Comparison of ENCODE assay signal across 21 cellular contexts in the genomic region with DNA sequence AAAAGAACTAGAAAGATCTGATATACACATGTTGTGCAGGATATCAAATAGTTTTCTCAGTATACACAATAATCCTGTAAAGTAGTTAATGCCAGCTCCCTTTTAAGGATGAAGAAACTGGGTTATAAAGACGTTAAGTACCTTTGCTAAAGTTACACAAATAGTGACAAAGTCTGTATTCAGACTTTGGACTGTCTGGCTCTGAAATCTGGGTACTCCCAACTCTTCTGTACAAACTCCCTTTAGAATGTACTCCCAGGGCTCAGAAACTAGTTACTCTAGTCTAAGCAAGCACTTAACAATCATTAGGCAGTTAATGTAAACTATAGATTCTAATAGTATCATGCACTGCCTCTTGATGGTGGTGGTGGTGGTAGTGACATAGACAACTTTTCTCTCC. TPM values are rescaled to one million over a fixed set of nuclear protein-coding genes. Genes with fewer than 3 reads are reported as not detected.
DNase-seq lines count a peak whose midpoint lies in the region; ATAC-seq, FAIRE-seq and TF ChIP-seq lines count a peak whose summit lies in the region.
"Had no signal": no experiment of that assay in that cellular context is flagged by ENCODE, and none has a peak within 500 bp of the region (broad histone marks: within the 10 kb centered on the region; RNA-seq: fewer than 3 reads in every experiment).

No MANE protein-coding gene starts in this region.

- DNase-seq in A549 (ENCODE audit: low read depth in 1 of 2, low spot score in 1 of 2) (no peak), hepatocyte (ENCODE audit: low spot score) (no peak), HepG2 (ENCODE audit: low spot score) (no peak), right lobe of liver (no peak), GM23338 (ENCODE audit: low spot score) (no peak), DMS 273 treated with DMSO at 0.1 percent for 48 hours (lab: John Stamatoyannopoulos, UW) (no peak)
- DNase-seq: ACHN; BE2C; C1 segment of cervical spinal cord; CD4-positive, alpha-beta memory T cell; CD4-positive, CD25-positive, alpha-beta regulatory T cell; CD8-positive, alpha-beta memory T cell; COR-L47; DMS79 treated with DMSO at 0.1 percent for 48 hours; GF-D8 had no signal

- H3K27me3 Mint-ChIP-seq in GM23338 (ENCODE audit: insufficient read depth, low read depth, poor library complexity): no peaks in the 10 kb centered on the region
- H3K27me3 Mint-ChIP-seq: CD4-positive, alpha-beta memory T cell; CD4-positive, CD25-positive, alpha-beta regulatory T cell had no signal

- no peaks in the 10 kb centered on the region for H3K9me3 ChIP-seq in A549
- H3K9me3 ChIP-seq in hepatocyte (ENCODE audit: low read depth): no peaks in the 10 kb centered on the region
- H3K9me3 ChIP-seq in HepG2 (ENCODE audit: low read length): no peaks in the 10 kb centered on the region
- no peaks in the 10 kb centered on the region for H3K9me3 ChIP-seq in right lobe of liver
- H3K9me3 ChIP-seq: BE2C, BLaER1 had no signal

- no peak overlapping the region for H2AFZ ChIP-seq in hepatocyte
- no peak overlapping the region for H2AFZ ChIP-seq in HepG2 (ENCODE audit: low read length)
- H2AFZ ChIP-seq in GM23338: no peak overlapping the region

- FAIRE-seq in A549 (lab: Jason Lieb, UNC) (peak; percentile 28), HepG2 (lab: Jason Lieb, UNC) (peak; percentile 58)
- FAIRE-seq: G401.6, GM12891 had no signal

- H3K9me3 Mint-ChIP-seq in GM23338: 0 out of 3 replicates have a peak, but pooled peaks cover 3% of the 10 kb centered on the region
- H3K9me3 Mint-ChIP-seq: CD14-positive monocyte; CD4-positive, alpha-beta memory T cell; CD4-positive, CD25-positive, alpha-beta regulatory T cell; CD8-positive, alpha-beta memory T cell had no signal

- in situ Hi-C loops in HepG2 (cut with HindIII; ENCODE audit: extremely low pct_ligation_motif_present, low pct_unique_long_range_greater_than_20kb): no loop called here

- H3K79me2 ChIP-seq in hepatocyte: no peaks in the 10 kb centered on the region
- H3K79me2 ChIP-seq in HepG2 (ENCODE audit: insufficient read depth, low read length): no peaks in the 10 kb centered on the region
- H3K79me2 ChIP-seq in GM23338 (replicated peaks; ENCODE audit: insufficient read depth): no peaks in the 10 kb centered on the region

- H4K20me1 ChIP-seq in hepatocyte (ENCODE audit: insufficient read depth, poor library complexity, severe bottlenecking) (no peaks in the 10 kb centered on the region), HepG2 (ENCODE audit: insufficient read depth, low read length) (no peaks in the 10 kb centered on the region), GM23338 (replicated peaks; ENCODE audit: insufficient read depth) (no peaks in the 10 kb centered on the region)
- H4K20me1 ChIP-seq: BLaER1 had no signal

- H3K9ac ChIP-seq in HepG2 (ENCODE audit: insufficient read depth, low read depth, low read length): no peak overlapping the region
- H3K9ac ChIP-seq: BLaER1 had no signal

- H3K36me3 ChIP-seq in hepatocyte (replicated peaks; ENCODE audit: insufficient read depth, low read depth) (no peaks in the 10 kb centered on the region), HepG2 (replicated peaks in 1 of 2; ENCODE audit: control insufficient read depth in 1 of 2, insufficient read depth in 2 of 2, low read length in 2 of 2) (no peaks in the 10 kb centered on the region), right lobe of liver (no peaks in the 10 kb centered on the region), GM23338 (ENCODE audit: insufficient read depth) (no peaks in the 10 kb centered on the region)
- H3K36me3 ChIP-seq: BE2C, BLaER1 had no signal

- CTCF ChIA-PET in A549 (lab: Yijun Ruan, JAX): interaction anchor here (0.6 kb wide), 1 partner anchor 58 kb away, joined by 3 read pairs; no protein-coding TSS in a partner anchor
- CTCF ChIA-PET in HepG2 (lab: Yijun Ruan, JAX; ENCODE audit: low intra/inter-chr PET ratio, low total read pairs): no interaction called here

- no peak overlapping the region for H3K27ac ChIP-seq in A549
- peak overlapping the region; percentile 4 for H3K27ac ChIP-seq in hepatocyte
- no peak overlapping the region for H3K27ac ChIP-seq in HepG2 (ENCODE audit: extremely low read length, insufficient read depth, low read length)
- H3K27ac ChIP-seq in right lobe of liver: no peak overlapping the region
- no peak overlapping the region for H3K27ac ChIP-seq in GM23338 (ENCODE audit: low read depth)
- H3K27ac ChIP-seq: 22Rv1, BLaER1 had no signal

- H3K4me1 ChIP-seq in A549 (0 out of 3 replicates have a peak, but pooled peaks cover 6% of the 10 kb centered on the region), hepatocyte (ENCODE audit: insufficient read depth) (no peaks in the 10 kb centered on the region), HepG2 (ENCODE audit: insufficient read depth, low read length) (peaks cover 8% of the 10 kb centered on the region; the same call in 1 of the 2 replicates), right lobe of liver (peaks cover 0 to 9% (median 0%) of the 10 kb centered on the region in 4 donors), GM23338 (ENCODE audit: insufficient read depth) (peaks cover 7% of the 10 kb centered on the region; the same call in 1 of the 2 replicates)
- H3K4me1 ChIP-seq: BE2C, BLaER1 had no signal

- TF ChIP-seq RAD21 in A549 (conservative IDR thresholded peaks at IDR 0.05 in 1 of 2, IDR thresholded peaks at IDR 0.05 in 1 of 2): no peak
- no peak for TF ChIP-seq RAD21 in HepG2 (CRISPR knock-in tag; IDR thresholded peaks at IDR 0.05)

- H3K9me2 ChIP-seq in hepatocyte (replicated peaks; ENCODE audit: insufficient read depth) (no peaks in the 10 kb centered on the region), GM23338 (ENCODE audit: insufficient read depth) (no peaks in the 10 kb centered on the region)

- POLR2A ChIA-PET in A549 (lab: Yijun Ruan, JAX) (no interaction called here), HepG2 (lab: Yijun Ruan, JAX) (no interaction called here)

- intact Hi-C loops in HepG2 (cut with micrococcal nuclease; ENCODE audit: unreplicated experiment) (no loop called here), right lobe of liver (cut with DNase I) (no loop called here)

- H3K4me2 ChIP-seq in A549 (no peak overlapping the region), hepatocyte (no peak overlapping the region), HepG2 (ENCODE audit: low read depth, low read length) (no peak overlapping the region), GM23338 (no peak overlapping the region)
- H3K4me2 ChIP-seq: BLaER1 had no signal

- H3F3A ChIP-seq in GM23338 (replicated peaks; ENCODE audit: low read depth): no peaks in the 10 kb centered on the region

- peaks cover 8% of the 10 kb centered on the region; the same call in 2 of the 3 replicates for H3K4me1 Mint-ChIP-seq in GM23338
- H3K4me1 Mint-ChIP-seq: CD14-positive monocyte; CD8-positive, alpha-beta memory T cell had no signal

- no peak for TF ChIP-seq EP300 in A549 (IDR thresholded peaks at IDR 0.05)
- TF ChIP-seq EP300 in HepG2 (IDR thresholded peaks at IDR 0.05; ENCODE audit: low read depth in 2 of 2, low read length in 2 of 2): no peak
- no peak for TF ChIP-seq EP300 in HepG2 (CRISPR knock-in tag; IDR thresholded peaks at IDR 0.05; ENCODE audit: borderline replicate concordance)

- WGBS in A549 (ENCODE audit: missing lambda C conversion rate): 35% methylated on average over 1 of the region's 1 CpG
- 47% methylated on average over 1 of the region's 1 CpG for WGBS in hepatocyte (ENCODE audit: low lambda C conversion rate, missing lambda C conversion rate)
- 0% methylated on average over 1 of the region's 1 CpG for WGBS in HepG2 (ENCODE audit: low lambda C conversion rate)
- 36% methylated on average over 1 of the region's 1 CpG for WGBS in right lobe of liver (ENCODE audit: insufficient coverage, low coverage, low lambda C conversion rate, missing lambda C conversion rate)

- H3K4me3 ChIP-seq in A549 (no peak overlapping the region), hepatocyte (no peak overlapping the region), HepG2 (replicated peaks in 1 of 3; ENCODE audit: insufficient read depth in 1 of 3, low read depth in 2 of 3, low read length in 3 of 3) (no peak overlapping the region), right lobe of liver (no peak overlapping the region), GM23338 (no peak overlapping the region)
- H3K4me3 ChIP-seq: BLaER1 had no signal

- TF ChIP-seq POLR2A in A549 (IDR thresholded peaks at IDR 0.05; ENCODE audit: low read length): no peak
- no peak for TF ChIP-seq POLR2A in HepG2 (IDR thresholded peaks at IDR 0.05; ENCODE audit: insufficient read depth in 1 of 2, low read depth in 2 of 2, low read length in 2 of 2)
- TF ChIP-seq POLR2A in right lobe of liver (IDR thresholded peaks at IDR 0.05): no peak

- no peak for ATAC-seq in A549
- ATAC-seq in HepG2: no peak; the same call in 2 of the 3 replicates
- peak; percentile 36 to 73 (median 46) for ATAC-seq in right lobe of liver
- no peak for ATAC-seq in GM23338
- ATAC-seq in HG02938 (IDR thresholded peaks at IDR 0.05; ENCODE audit: unreplicated experiment): no peak

- TF ChIP-seq CTCF in A549 (IDR thresholded peaks at IDR 0.05) (no peak), hepatocyte (IDR thresholded peaks at IDR 0.05; ENCODE audit: poor library complexity) (no peak), HepG2 (CRISPR knock-in tag; IDR thresholded peaks at IDR 0.05) (no peak), right lobe of liver (IDR thresholded peaks at IDR 0.05) (no peak), GM23338 (conservative IDR thresholded peaks at IDR 0.05; ENCODE audit: low read depth in 2 of 2) (no peak)

- H3K4me3 Mint-ChIP-seq in GM23338: no peak overlapping the region
- H3K4me3 Mint-ChIP-seq: CD14-positive monocyte; CD4-positive, alpha-beta memory T cell; CD4-positive, CD25-positive, alpha-beta regulatory T cell; CD8-positive, alpha-beta memory T cell had no signal

- H3K36me3 Mint-ChIP-seq in GM23338 (ENCODE audit: low read depth): no peaks in the 10 kb centered on the region; the same call in 1 of the 3 replicates
- H3K36me3 Mint-ChIP-seq: CD14-positive monocyte; CD4-positive, alpha-beta memory T cell had no signal

- H3K27ac Mint-ChIP-seq in GM23338: no peak overlapping the region
- H3K27ac Mint-ChIP-seq: CD14-positive monocyte; CD4-positive, alpha-beta memory T cell; CD4-positive, CD25-positive, alpha-beta regulatory T cell; CD8-positive, alpha-beta memory T cell had no signal

- H3K27me3 ChIP-seq in hepatocyte (no peaks in the 10 kb centered on the region), HepG2 (ENCODE audit: control insufficient read depth in 1 of 2, insufficient read depth in 2 of 2, low read length in 2 of 2) (no peaks in the 10 kb centered on the region), right lobe of liver (no peaks in the 10 kb centered on the region), GM23338 (ENCODE audit: insufficient read depth) (no peaks in the 10 kb centered on the region)
- H3K27me3 ChIP-seq: BE2C, BLaER1 had no signal

- BruUV-seq in HepG2 (replicated peaks; lab: Mats Ljungman, UMichigan): no TSS peak

RNA-seq across cellular contexts. Expression of a gene that starts 7.2 kb away (rescaled TPM):
- polyA plus RNA-seq in A549 (2011; rRNA removed) (4.4 and 4.6 TPM in 2 replicates), A549 (2017; fragmentation: RNase III; extraction: RNeasy Plus Mini Kit Qiagen cat#74134 plus additional on column Dnase treatment) (4.7 to 5.0 TPM (median 4.9 TPM) in 3 replicates), hepatocyte (1.8 and 3.0 TPM in 2 replicates), HepG2 (2011; rRNA removed) (0.54 and 0.67 TPM in 2 replicates), GM23338 (2016; fragmentation: Nextera tagmentation; extraction: Ambion mirVana) (6.4 and 7.9 TPM in 2 replicates)
- 1.0 and 1.5 TPM in 2 replicates for polyA plus RNA-seq in A549 (2012; cell fraction: cytosol; rRNA removed)
- 0.64 and 1.1 TPM in 2 replicates for polyA plus RNA-seq in A549 (2012; cell fraction: nucleus; rRNA removed)
- 4.8 and 5.0 TPM in 2 replicates for polyA minus RNA-seq in A549 (2011; rRNA and poly(A)+ RNA removed)
- total RNA-seq in hepatocyte (5.9 and 7.5 TPM in 2 replicates), HepG2 (2016; rRNA removed; fragmentation: Illumina TruSeq; extraction: Trizol) (1.4 and 2.1 TPM in 2 replicates), right lobe of liver (1 to 10 TPM; 1.7 to 3.4 (median 2.2) TPM)
- 0.30 and 0.35 TPM in 2 replicates for total RNA-seq in HepG2 (2016; cell fraction: cytosol; rRNA removed; fragmentation: Illumina TruSeq; extraction: Trizol; ENCODE audit: low read depth)
- total RNA-seq in HepG2 (2016; cell fraction: insoluble cytoplasmic fraction; rRNA removed; fragmentation: Illumina TruSeq; extraction: Trizol): 1.1 and 2.0 TPM in 2 replicates
- total RNA-seq in HepG2 (2016; cell fraction: membrane; rRNA removed; fragmentation: Illumina TruSeq; extraction: Trizol): 0.68 and 1.00 TPM in 2 replicates
- total RNA-seq in HepG2 (2016; cell fraction: nucleus; rRNA removed; fragmentation: Illumina TruSeq; extraction: Trizol): 1.1 and 2.5 TPM in 2 replicates
- 0.64 and 0.67 TPM in 2 replicates for polyA plus RNA-seq in HepG2 (2011; cell fraction: cytosol; rRNA removed)
- polyA plus RNA-seq in HepG2 (2011; cell fraction: nucleus; rRNA removed): 0.63 and 0.74 TPM in 2 replicates
- 0.95 and 1.4 TPM in 2 replicates for polyA plus RNA-seq in HepG2 (2012)
- 0.09 and 0.34 TPM in 2 replicates for polyA plus RNA-seq in HepG2 (2016; cell fraction: cytosol; fragmentation: Illumina TruSeq; extraction: Trizol; ENCODE audit: low read depth)
- 2.0 and 3.0 TPM in 2 replicates for polyA plus RNA-seq in HepG2 (2016; cell fraction: insoluble cytoplasmic fraction; fragmentation: Illumina TruSeq; extraction: Trizol; ENCODE audit: low read depth)
- 0.29 and 0.33 TPM in 2 replicates for polyA plus RNA-seq in HepG2 (2016; cell fraction: membrane; fragmentation: Illumina TruSeq; extraction: Trizol; ENCODE audit: low read depth)
- 1.8 TPM in 2 replicates for polyA plus RNA-seq in HepG2 (2016; cell fraction: nucleus; fragmentation: Illumina TruSeq; extraction: Trizol; ENCODE audit: insufficient read depth, low read depth)
- polyA minus RNA-seq in HepG2 (2011; rRNA and poly(A)+ RNA removed; ENCODE audit: low replicate concordance): 1.9 and 4.1 TPM in 2 replicates
- polyA minus RNA-seq in HepG2 (2011; cell fraction: cytosol; rRNA and poly(A)+ RNA removed): 1.1 and 1.8 TPM in 2 replicates
- polyA minus RNA-seq in HepG2 (2011; cell fraction: nucleus; rRNA and poly(A)+ RNA removed): 3.5 and 4.1 TPM in 2 replicates
- total RNA-seq in GM23338 (2014; rRNA removed; shearing (Covaris generic)): 17.8 and 18.2 TPM in 2 replicates

RNA-seq across cellular contexts. Expression of a gene that starts 15.5 kb away (rescaled TPM):
- polyA plus RNA-seq in A549 (2011; rRNA removed) (6.3 and 6.7 TPM in 2 replicates), A549 (2017; fragmentation: RNase III; extraction: RNeasy Plus Mini Kit Qiagen cat#74134 plus additional on column Dnase treatment) (5.7 to 6.1 TPM (median 5.9 TPM) in 3 replicates), hepatocyte (7.6 and 9.3 TPM in 2 replicates), HepG2 (2011; rRNA removed) (0.55 and 0.63 TPM in 2 replicates), GM23338 (2016; fragmentation: Nextera tagmentation; extraction: Ambion mirVana) (4.0 and 4.9 TPM in 2 replicates)
- 3.3 and 3.6 TPM in 2 replicates for polyA plus RNA-seq in A549 (2012; cell fraction: cytosol; rRNA removed)
- 2.5 and 3.6 TPM in 2 replicates for polyA plus RNA-seq in A549 (2012; cell fraction: nucleus; rRNA removed)
- 6.7 and 8.1 TPM in 2 replicates for polyA minus RNA-seq in A549 (2011; rRNA and poly(A)+ RNA removed)
- total RNA-seq in hepatocyte (21.2 and 27.6 TPM in 2 replicates), HepG2 (2016; rRNA removed; fragmentation: Illumina TruSeq; extraction: Trizol) (1.3 and 1.6 TPM in 2 replicates), right lobe of liver (1 to 10 TPM; 3.4 to 8.3 (median 5.8) TPM)
- 0.09 and 0.10 TPM in 2 replicates for total RNA-seq in HepG2 (2016; cell fraction: cytosol; rRNA removed; fragmentation: Illumina TruSeq; extraction: Trizol; ENCODE audit: low read depth)
- 1.0 and 2.5 TPM in 2 replicates for total RNA-seq in HepG2 (2016; cell fraction: insoluble cytoplasmic fraction; rRNA removed; fragmentation: Illumina TruSeq; extraction: Trizol)
- 0.40 and 0.59 TPM in 2 replicates for total RNA-seq in HepG2 (2016; cell fraction: membrane; rRNA removed; fragmentation: Illumina TruSeq; extraction: Trizol)
- 1.1 and 1.2 TPM in 2 replicates for total RNA-seq in HepG2 (2016; cell fraction: nucleus; rRNA removed; fragmentation: Illumina TruSeq; extraction: Trizol)
- 0.27 and 0.40 TPM in 2 replicates for polyA plus RNA-seq in HepG2 (2011; cell fraction: cytosol; rRNA removed)
- polyA plus RNA-seq in HepG2 (2011; cell fraction: nucleus; rRNA removed): 0.24 and 0.29 TPM in 2 replicates
- polyA plus RNA-seq in HepG2 (2012): 0.40 and 0.56 TPM in 2 replicates
- polyA plus RNA-seq in HepG2 (2016; cell fraction: cytosol; fragmentation: Illumina TruSeq; extraction: Trizol; ENCODE audit: low read depth): 0.05 TPM in 2 replicates
- 0.93 and 0.97 TPM in 2 replicates for polyA plus RNA-seq in HepG2 (2016; cell fraction: insoluble cytoplasmic fraction; fragmentation: Illumina TruSeq; extraction: Trizol; ENCODE audit: low read depth)
- 0.09 and 0.10 TPM in 2 replicates for polyA plus RNA-seq in HepG2 (2016; cell fraction: membrane; fragmentation: Illumina TruSeq; extraction: Trizol; ENCODE audit: low read depth)
- polyA plus RNA-seq in HepG2 (2016; cell fraction: nucleus; fragmentation: Illumina TruSeq; extraction: Trizol; ENCODE audit: insufficient read depth, low read depth): 1.2 and 1.4 TPM in 2 replicates
- 0.63 and 1.3 TPM in 2 replicates for polyA minus RNA-seq in HepG2 (2011; rRNA and poly(A)+ RNA removed; ENCODE audit: low replicate concordance)
- polyA minus RNA-seq in HepG2 (2011; cell fraction: cytosol; rRNA and poly(A)+ RNA removed): 0.35 and 0.59 TPM in 2 replicates
- 1.0 and 1.7 TPM in 2 replicates for polyA minus RNA-seq in HepG2 (2011; cell fraction: nucleus; rRNA and poly(A)+ RNA removed)
- total RNA-seq in GM23338 (2014; rRNA removed; shearing (Covaris generic)): 18.0 and 22.4 TPM in 2 replicates

Comparison
In these comparisons a context has a peak if more than half of its experiments do, and no peak if none do; other contexts are left out.
1. ATAC-seq: peak in right lobe of liver (4 of 4); none in A549 (0 of 2), HepG2 (single experiment), GM23338 (single experiment) and HG02938 (single experiment).